ENCODE assay signal across 1 cellular context in genomic region chr14:65301862-65302539, GRCh38.
TF ChIP-seq lines count a peak whose summit lies in the region.

No MANE protein-coding gene starts in this region.

TF ChIP-seq in HepG2, 621 proteins besides CTCF, POLR2A, EP300 and RAD21 (continued from another document):
- TF ChIP-seq, protein P1, sequence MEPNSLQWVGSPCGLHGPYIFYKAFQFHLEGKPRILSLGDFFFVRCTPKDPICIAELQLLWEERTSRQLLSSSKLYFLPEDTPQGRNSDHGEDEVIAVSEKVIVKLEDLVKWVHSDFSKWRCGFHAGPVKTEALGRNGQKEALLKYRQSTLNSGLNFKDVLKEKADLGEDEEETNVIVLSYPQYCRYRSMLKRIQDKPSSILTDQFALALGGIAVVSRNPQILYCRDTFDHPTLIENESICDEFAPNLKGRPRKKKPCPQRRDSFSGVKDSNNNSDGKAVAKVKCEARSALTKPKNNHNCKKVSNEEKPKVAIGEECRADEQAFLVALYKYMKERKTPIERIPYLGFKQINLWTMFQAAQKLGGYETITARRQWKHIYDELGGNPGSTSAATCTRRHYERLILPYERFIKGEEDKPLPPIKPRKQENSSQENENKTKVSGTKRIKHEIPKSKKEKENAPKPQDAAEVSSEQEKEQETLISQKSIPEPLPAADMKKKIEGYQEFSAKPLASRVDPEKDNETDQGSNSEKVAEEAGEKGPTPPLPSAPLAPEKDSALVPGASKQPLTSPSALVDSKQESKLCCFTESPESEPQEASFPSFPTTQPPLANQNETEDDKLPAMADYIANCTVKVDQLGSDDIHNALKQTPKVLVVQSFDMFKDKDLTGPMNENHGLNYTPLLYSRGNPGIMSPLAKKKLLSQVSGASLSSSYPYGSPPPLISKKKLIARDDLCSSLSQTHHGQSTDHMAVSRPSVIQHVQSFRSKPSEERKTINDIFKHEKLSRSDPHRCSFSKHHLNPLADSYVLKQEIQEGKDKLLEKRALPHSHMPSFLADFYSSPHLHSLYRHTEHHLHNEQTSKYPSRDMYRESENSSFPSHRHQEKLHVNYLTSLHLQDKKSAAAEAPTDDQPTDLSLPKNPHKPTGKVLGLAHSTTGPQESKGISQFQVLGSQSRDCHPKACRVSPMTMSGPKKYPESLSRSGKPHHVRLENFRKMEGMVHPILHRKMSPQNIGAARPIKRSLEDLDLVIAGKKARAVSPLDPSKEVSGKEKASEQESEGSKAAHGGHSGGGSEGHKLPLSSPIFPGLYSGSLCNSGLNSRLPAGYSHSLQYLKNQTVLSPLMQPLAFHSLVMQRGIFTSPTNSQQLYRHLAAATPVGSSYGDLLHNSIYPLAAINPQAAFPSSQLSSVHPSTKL (CRISPR knock-in tag; IDR thresholded peaks at IDR 0.05) = peak; percentile 24; the same call in 1 of the 2 replicates
- TF ChIP-seq POLR2AphosphoS5 (IDR thresholded peaks at IDR 0.05; ENCODE audit: low read depth, low read length) (peak; percentile 54), ZNF256 (CRISPR knock-in tag; conservative IDR thresholded peaks at IDR 0.05) (no peak), PITX1 (CRISPR knock-in tag; IDR thresholded peaks at IDR 0.05) (peak; percentile 29; the same call in 1 of the 2 replicates), ZNF10 (CRISPR knock-in tag; IDR thresholded peaks at IDR 0.05; ENCODE audit: borderline replicate concordance, low read depth) (no peak), GFI1 (CRISPR knock-in tag; IDR thresholded peaks at IDR 0.05; ENCODE audit: borderline replicate concordance) (0 out of 2 replicates have a peak, but pooled peaks have one; percentile 31), SYNCRIP (IDR thresholded peaks at IDR 0.05; ENCODE audit: insufficient read depth, low read depth, low read length) (no peak)
